ENCODE assay signal across 18 cellular contexts in genomic region chrX:79079477-79079876, GRCh38.
"Had no signal": no experiment of that assay in that cellular context is flagged by ENCODE, and none has a peak within 500 bp of the region (broad histone marks: within the 10 kb centered on the region; RNA-seq: fewer than 3 reads in every experiment).

No MANE protein-coding gene starts in this region.

- H3K4me3 ChIP-seq: esophagus squamous epithelium, lung, sigmoid colon, skin epidermis, suprapubic skin, thyroid gland, upper lobe of left lung, uterus had no signal

- ATAC-seq: effector memory CD8-positive, alpha-beta T cell; left colon; left ventricle myocardium superior; stimulated activated naive CD8-positive, alpha-beta T cell treated with anti-CD3 and anti-CD28 coated beads, Interleukin-15, Interleukin-2, amounts not matched to agents 100 U/mL and 50 U/mL, for 24 hours had no signal

- H3K36me3 ChIP-seq: esophagus squamous epithelium, sigmoid colon, suprapubic skin, thyroid gland, upper lobe of left lung, uterus had no signal

- H3K4me1 ChIP-seq: esophagus squamous epithelium, sigmoid colon, suprapubic skin, thyroid gland, upper lobe of left lung, uterus had no signal

- DNase-seq: effector memory CD8-positive, alpha-beta T cell; esophagus squamous epithelium; immature natural killer cell; left colon; left ventricle myocardium superior; mesendoderm; naive B cell; nephron progenitor cell; posterior cingulate gyrus; sigmoid colon; stimulated activated CD4-positive, alpha-beta T cell treated with anti-CD3 and anti-CD28 coated beads, Interleukin-12 subunit alpha, Interleukin-12 subunit beta, amount 100 ng/mL, for 4 hours; stimulated activated naive CD8-positive, alpha-beta T cell treated with anti-CD3 and anti-CD28 coated beads, Interleukin-15, Interleukin-2, amounts not matched to agents 100 U/mL and 50 U/mL, for 24 hours; thyroid gland; upper lobe of left lung; uterus had no signal

- H3K27ac ChIP-seq: esophagus squamous epithelium, sigmoid colon, suprapubic skin, upper lobe of left lung, uterus had no signal

- H3K9me3 ChIP-seq: esophagus squamous epithelium, sigmoid colon, suprapubic skin, thyroid gland, upper lobe of left lung had no signal

- H3K27me3 ChIP-seq: esophagus squamous epithelium, sigmoid colon, suprapubic skin, thyroid gland, upper lobe of left lung, uterus had no signal
